Comparison of ENCODE assay signal across 9 cellular contexts in the genomic region with DNA sequence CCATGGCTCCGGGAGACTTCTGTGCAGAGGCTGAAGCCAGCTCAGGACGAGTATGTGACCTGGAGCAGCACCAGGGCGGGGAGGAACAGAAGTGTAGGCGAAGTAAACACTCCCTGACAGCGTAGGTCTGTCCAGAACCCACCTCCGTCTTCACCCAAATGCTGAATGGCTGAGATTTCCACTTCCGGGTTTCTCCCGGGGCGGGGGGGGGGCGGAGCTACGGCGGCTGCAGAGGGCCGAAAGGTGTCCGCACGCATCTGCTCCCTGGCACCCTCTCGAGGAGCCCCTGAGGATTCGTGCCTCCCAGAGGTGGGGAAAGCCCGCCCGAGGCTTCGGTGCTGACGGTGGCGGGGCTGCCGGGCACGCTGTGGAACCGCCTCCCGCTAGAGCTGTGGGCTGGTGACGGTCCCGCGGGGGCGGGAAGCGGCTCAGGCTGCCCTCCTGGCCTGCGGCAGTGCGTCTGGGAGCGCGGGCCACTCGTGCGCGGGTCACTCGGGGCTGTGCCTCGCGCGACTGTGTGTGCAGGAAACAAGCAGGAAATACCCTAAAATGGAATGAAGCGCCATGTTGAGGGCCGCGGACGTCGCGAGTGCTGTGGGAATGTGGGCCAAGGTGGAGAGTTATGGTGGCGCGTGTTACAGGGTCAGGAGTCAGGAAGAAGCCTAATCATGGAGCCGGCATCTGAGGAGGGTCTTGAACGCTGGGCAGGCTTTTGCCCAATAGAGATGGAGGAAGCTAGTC.
DNase-seq lines count a peak whose midpoint lies in the region; ATAC-seq and TF ChIP-seq lines count a peak whose summit lies in the region.
"Had no signal": no experiment of that assay in that cellular context is flagged by ENCODE, and none has a peak within 500 bp of the region (broad histone marks: within the 10 kb centered on the region; RNA-seq: fewer than 3 reads in every experiment).

No MANE protein-coding gene starts in this region.

- H3K4me3 ChIP-seq in A673 (ENCODE audit: low read depth, low read length, poor library complexity, severe bottlenecking) (no peak overlapping the region), liver (ENCODE audit: low read depth in 1 of 3, low read length in 3 of 3) (peak overlapping the region in 2 of 3 donors; percentile 58 to 63)

- H3K36me3 ChIP-seq in A673 (ENCODE audit: insufficient read depth, low read length, poor library complexity, severe bottlenecking) (no peaks in the 10 kb centered on the region), liver (ENCODE audit: control insufficient read depth in 4 of 4, insufficient read depth in 3 of 4, low read depth in 1 of 4, low read length in 3 of 4) (no peaks in the 10 kb centered on the region)

- BruUV-seq in A673 (replicated peaks; lab: Mats Ljungman, UMichigan): no TSS peak

- POLR2A ChIA-PET in A673 (lab: Charles Lee; ENCODE audit: low non-redundant PET) (no interaction called here), WTC11 (lab: Charles Lee) (no interaction called here)

- no peak for TF ChIP-seq CTCF in A673 (conservative IDR thresholded peaks at IDR 0.05; ENCODE audit: low read depth, low read length)
- TF ChIP-seq CTCF in liver (IDR thresholded peaks at IDR 0.05; ENCODE audit: low read depth, low read length, missing input control): no peak
- TF ChIP-seq CTCF in WTC11 (IDR thresholded peaks at IDR 0.05): no peak

- H3K4me1 ChIP-seq in A673 (ENCODE audit: insufficient read depth, low read length, poor library complexity, severe bottlenecking): no peaks in the 10 kb centered on the region
- H3K4me1 ChIP-seq in liver (ENCODE audit: control insufficient read depth in 4 of 4, insufficient read depth in 4 of 4, low read length in 3 of 4): no peaks in the 10 kb centered on the region

- intact Hi-C loops in A673 (cut with micrococcal nuclease; ENCODE audit: unreplicated experiment): no loop called here

- H3K36me3 Mint-ChIP-seq in WTC11: peaks cover 37% of the 10 kb centered on the region

- H3K9me3 ChIP-seq in A673 (ENCODE audit: low read depth, low read length, poor library complexity, severe bottlenecking) (no peaks in the 10 kb centered on the region), liver (ENCODE audit: control insufficient read depth in 4 of 4, low read length in 3 of 4) (no peaks in the 10 kb centered on the region)

- no peaks in the 10 kb centered on the region for H3K4me1 Mint-ChIP-seq in WTC11

- no peaks in the 10 kb centered on the region for H3K27me3 ChIP-seq in A673 (replicated peaks; ENCODE audit: insufficient read depth, low read depth, low read length, poor library complexity)
- H3K27me3 ChIP-seq in liver (ENCODE audit: control insufficient read depth in 4 of 4, insufficient read depth in 4 of 4, low read length in 3 of 4): no peaks in the 10 kb centered on the region

- no peak for TF ChIP-seq RAD21 in liver (IDR thresholded peaks at IDR 0.05)

- CTCF ChIA-PET in A673 (lab: Charles Lee): no interaction called here
- CTCF ChIA-PET in WTC11 (lab: Charles Lee): no interaction called here

- no peak overlapping the region for H3K27ac Mint-ChIP-seq in WTC11

- H3K4me3 Mint-ChIP-seq in WTC11: no peak overlapping the region

- peaks cover 5% of the 10 kb centered on the region for H3K27me3 Mint-ChIP-seq in WTC11 (ENCODE audit: low read depth)

- H3K9ac ChIP-seq in liver (ENCODE audit: low read depth in 1 of 2, low read length in 2 of 2): no peak overlapping the region

- ATAC-seq in HG02798 (IDR thresholded peaks at IDR 0.05; ENCODE audit: poor library complexity, unreplicated experiment): no peak
- no peak for ATAC-seq in HG03175 (IDR thresholded peaks at IDR 0.05; ENCODE audit: unreplicated experiment)
- ATAC-seq in WTC11: no peak

- H3K27ac ChIP-seq in A673 (ENCODE audit: low read depth, low read length, poor library complexity, severe bottlenecking) (no peak overlapping the region), liver (ENCODE audit: low read depth in 1 of 2, low read length in 2 of 2) (peak overlapping the region; percentile 32 to 71)

- DNase-seq in A673 (ENCODE audit: low spot score): peak; percentile 0
- DNase-seq in HT1080 (ENCODE audit: low read depth): peak; percentile 84
- peak; percentile 46 for DNase-seq in amniotic epithelial cell (ENCODE audit: low read depth)
- DNase-seq in NCI-H2081 (lab: John Stamatoyannopoulos, UW): no peak
- DNase-seq in WTC11 (ENCODE audit: low spot score): no peak
- DNase-seq: occipital lobe had no signal

- peaks cover 46% of the 10 kb centered on the region for H3K9me3 Mint-ChIP-seq in WTC11

- WGBS in liver: 28% methylated on average over 52 of the region's 52 CpGs

TF ChIP-seq in liver, 16 proteins besides CTCF, POLR2A, EP300 and RAD21 (continues in another document):
- TF ChIP-seq RXRA (IDR thresholded peaks at IDR 0.05) (no peak), FOXA2 (IDR thresholded peaks at IDR 0.05) (no peak), HNF4G (IDR thresholded peaks at IDR 0.05) (no peak), SP1 (IDR thresholded peaks at IDR 0.05) (no peak), MAX (IDR thresholded peaks at IDR 0.05) (no peak), JUND (IDR thresholded peaks at IDR 0.05) (no peak), HNF4A (conservative IDR thresholded peaks at IDR 0.05) (no peak), NR2F2 (IDR thresholded peaks at IDR 0.05) (no peak), TAF1 (conservative IDR thresholded peaks at IDR 0.05) (no peak), FOXA1 (IDR thresholded peaks at IDR 0.05) (no peak), EGR1 (IDR thresholded peaks at IDR 0.05; ENCODE audit: low read depth in 2 of 2) (peak in 1 of 2 donors; percentile 26)
- TF ChIP-seq, protein P1, sequence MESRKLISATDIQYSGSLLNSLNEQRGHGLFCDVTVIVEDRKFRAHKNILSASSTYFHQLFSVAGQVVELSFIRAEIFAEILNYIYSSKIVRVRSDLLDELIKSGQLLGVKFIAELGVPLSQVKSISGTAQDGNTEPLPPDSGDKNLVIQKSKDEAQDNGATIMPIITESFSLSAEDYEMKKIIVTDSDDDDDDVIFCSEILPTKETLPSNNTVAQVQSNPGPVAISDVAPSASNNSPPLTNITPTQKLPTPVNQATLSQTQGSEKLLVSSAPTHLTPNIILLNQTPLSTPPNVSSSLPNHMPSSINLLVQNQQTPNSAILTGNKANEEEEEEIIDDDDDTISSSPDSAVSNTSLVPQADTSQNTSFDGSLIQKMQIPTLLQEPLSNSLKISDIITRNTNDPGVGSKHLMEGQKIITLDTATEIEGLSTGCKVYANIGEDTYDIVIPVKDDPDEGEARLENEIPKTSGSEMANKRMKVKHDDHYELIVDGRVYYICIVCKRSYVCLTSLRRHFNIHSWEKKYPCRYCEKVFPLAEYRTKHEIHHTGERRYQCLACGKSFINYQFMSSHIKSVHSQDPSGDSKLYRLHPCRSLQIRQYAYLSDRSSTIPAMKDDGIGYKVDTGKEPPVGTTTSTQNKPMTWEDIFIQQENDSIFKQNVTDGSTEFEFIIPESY (IDR thresholded peaks at IDR 0.05): no peak
- TF ChIP-seq, protein P2, sequence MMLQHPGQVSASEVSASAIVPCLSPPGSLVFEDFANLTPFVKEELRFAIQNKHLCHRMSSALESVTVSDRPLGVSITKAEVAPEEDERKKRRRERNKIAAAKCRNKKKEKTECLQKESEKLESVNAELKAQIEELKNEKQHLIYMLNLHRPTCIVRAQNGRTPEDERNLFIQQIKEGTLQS (IDR thresholded peaks at IDR 0.05): no peak

TF ChIP-seq in WTC11, 78 proteins besides CTCF, POLR2A, EP300 and RAD21 (continues in another document):
- TF ChIP-seq RORB (CRISPR knock-in tag; IDR thresholded peaks at IDR 0.05) (no peak), SOX15 (CRISPR knock-in tag; IDR thresholded peaks at IDR 0.05) (no peak), NR1H2 (CRISPR knock-in tag; IDR thresholded peaks at IDR 0.05) (no peak), TEAD4 (CRISPR knock-in tag; IDR thresholded peaks at IDR 0.05) (no peak), ZNF396 (CRISPR knock-in tag; IDR thresholded peaks at IDR 0.05; ENCODE audit: borderline replicate concordance) (no peak), USF2 (CRISPR knock-in tag; IDR thresholded peaks at IDR 0.05) (no peak), E2F5 (CRISPR knock-in tag; IDR thresholded peaks at IDR 0.05) (no peak)
- TF ChIP-seq, protein P3, sequence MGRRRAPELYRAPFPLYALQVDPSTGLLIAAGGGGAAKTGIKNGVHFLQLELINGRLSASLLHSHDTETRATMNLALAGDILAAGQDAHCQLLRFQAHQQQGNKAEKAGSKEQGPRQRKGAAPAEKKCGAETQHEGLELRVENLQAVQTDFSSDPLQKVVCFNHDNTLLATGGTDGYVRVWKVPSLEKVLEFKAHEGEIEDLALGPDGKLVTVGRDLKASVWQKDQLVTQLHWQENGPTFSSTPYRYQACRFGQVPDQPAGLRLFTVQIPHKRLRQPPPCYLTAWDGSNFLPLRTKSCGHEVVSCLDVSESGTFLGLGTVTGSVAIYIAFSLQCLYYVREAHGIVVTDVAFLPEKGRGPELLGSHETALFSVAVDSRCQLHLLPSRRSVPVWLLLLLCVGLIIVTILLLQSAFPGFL (CRISPR knock-in tag; IDR thresholded peaks at IDR 0.05; ENCODE audit: borderline replicate concordance): no peak

Comparison
In these comparisons a context has a peak if more than half of its experiments do, and no peak if none do; other contexts are left out.
1. DNase-seq: peak in A673 (single experiment), HT1080 (single experiment) and amniotic epithelial cell (single experiment); none in NCI-H2081 (0 of 2) and WTC11 (single experiment).